9 cellular contexts compared by ENCODE assay signal in the genomic region with DNA sequence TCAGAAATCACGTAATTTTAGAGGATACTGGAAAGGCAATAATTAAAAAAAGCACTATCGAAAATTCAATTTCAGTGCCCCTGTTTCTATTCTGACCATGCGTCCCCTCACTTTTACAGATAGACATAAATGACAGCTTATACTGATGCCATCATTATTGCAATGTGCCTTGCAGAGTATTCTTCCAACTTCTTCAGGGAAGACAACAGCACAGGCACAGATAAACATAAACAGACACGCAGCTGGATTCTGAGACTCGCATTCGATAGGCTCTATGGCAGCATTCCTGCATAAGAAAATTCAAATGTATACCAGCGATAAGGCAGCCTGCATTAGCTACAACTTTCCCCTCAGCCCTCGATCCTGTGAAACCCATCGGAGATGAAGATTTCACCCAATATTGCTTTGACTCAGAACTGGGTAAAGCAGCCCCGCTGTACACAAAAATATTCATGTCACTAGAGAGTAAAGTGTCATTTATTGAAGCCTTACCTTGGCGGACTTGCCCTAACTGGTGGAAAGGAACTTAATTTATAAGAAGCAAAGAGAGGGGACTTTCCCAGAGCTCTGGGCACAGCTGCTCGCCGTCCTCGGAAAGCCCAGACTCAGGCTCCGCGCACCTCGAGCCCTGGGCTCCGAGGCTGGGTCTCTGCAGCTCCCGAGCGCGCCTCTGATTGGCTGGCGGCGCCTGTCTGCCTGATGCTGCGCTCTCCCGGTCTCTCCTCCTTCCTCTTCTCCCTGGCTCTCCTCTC. TPM values are rescaled to one million over a fixed set of nuclear protein-coding genes. Genes with fewer than 3 reads are reported as not detected.
DNase-seq lines count a peak whose midpoint lies in the region; ATAC-seq and TF ChIP-seq lines count a peak whose summit lies in the region.
"Had no signal": no experiment of that assay in that cellular context is flagged by ENCODE, and none has a peak within 500 bp of the region (broad histone marks: within the 10 kb centered on the region; RNA-seq: fewer than 3 reads in every experiment).

A gene with protein sequence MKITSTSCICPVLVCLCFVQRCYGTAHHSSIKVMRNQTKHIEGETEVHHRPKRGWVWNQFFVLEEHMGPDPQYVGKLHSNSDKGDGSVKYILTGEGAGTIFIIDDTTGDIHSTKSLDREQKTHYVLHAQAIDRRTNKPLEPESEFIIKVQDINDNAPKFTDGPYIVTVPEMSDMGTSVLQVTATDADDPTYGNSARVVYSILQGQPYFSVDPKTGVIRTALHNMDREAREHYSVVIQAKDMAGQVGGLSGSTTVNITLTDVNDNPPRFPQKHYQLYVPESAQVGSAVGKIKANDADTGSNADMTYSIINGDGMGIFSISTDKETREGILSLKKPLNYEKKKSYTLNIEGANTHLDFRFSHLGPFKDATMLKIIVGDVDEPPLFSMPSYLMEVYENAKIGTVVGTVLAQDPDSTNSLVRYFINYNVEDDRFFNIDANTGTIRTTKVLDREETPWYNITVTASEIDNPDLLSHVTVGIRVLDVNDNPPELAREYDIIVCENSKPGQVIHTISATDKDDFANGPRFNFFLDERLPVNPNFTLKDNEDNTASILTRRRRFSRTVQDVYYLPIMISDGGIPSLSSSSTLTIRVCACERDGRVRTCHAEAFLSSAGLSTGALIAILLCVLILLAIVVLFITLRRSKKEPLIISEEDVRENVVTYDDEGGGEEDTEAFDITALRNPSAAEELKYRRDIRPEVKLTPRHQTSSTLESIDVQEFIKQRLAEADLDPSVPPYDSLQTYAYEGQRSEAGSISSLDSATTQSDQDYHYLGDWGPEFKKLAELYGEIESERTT (minus strand): TSS at position 607 of the 752 bp plus-strand sequence. CDS start 149,214 bp downstream, outside the sequence.

- H2AFZ ChIP-seq in MM.1S (ENCODE audit: low read length): no peak within 1 kb of the TSS

- H3K9ac ChIP-seq in endocrine pancreas (ENCODE audit: control insufficient read depth, insufficient read depth, low read length) (peak within 1 kb of the TSS; percentile 76), MM.1S (ENCODE audit: low read length) (no peak within 1 kb of the TSS)

- no peaks in the 10 kb centered on the region for H4K20me1 ChIP-seq in MM.1S (ENCODE audit: insufficient read depth, low read length)

- DNase-seq in H7: peak; percentile 79
- peak; percentile 90 for DNase-seq in NCI-H748 (lab: John Stamatoyannopoulos, UW; ENCODE audit: unreplicated experiment)
- peak; percentile 40 for DNase-seq in midbrain (lab: John Stamatoyannopoulos, UW)
- no peak for DNase-seq in GM20000 (ENCODE audit: low spot score)
- no peak for DNase-seq in natural killer cell treated with Interleukin-12 subunit alpha and Interleukin-12 subunit beta and Interleukin-15 and Interleukin-18, amount 100 ng/mL, for 72 hours (ENCODE audit: low spot score)
- no peak for DNase-seq in MM.1S

- H3K27me3 Mint-ChIP-seq in natural killer cell treated with Interleukin-12 subunit alpha and Interleukin-12 subunit beta and Interleukin-15 and Interleukin-18, amount 100 ng/mL, for 72 hours: no peaks in the 10 kb centered on the region

- H3K36me3 ChIP-seq in H7 (replicated peaks; ENCODE audit: control insufficient read depth, insufficient read depth, low read length): no peaks in the 10 kb centered on the region
- H3K36me3 ChIP-seq in endocrine pancreas (ENCODE audit: control insufficient read depth, insufficient read depth, low read length): no peaks in the 10 kb centered on the region
- H3K36me3 ChIP-seq in MM.1S (replicated peaks; ENCODE audit: insufficient read depth, low read length): no peaks in the 10 kb centered on the region

- no peaks in the 10 kb centered on the region for H3F3A ChIP-seq in MM.1S (ENCODE audit: insufficient read depth, low read length)

- H3K79me2 ChIP-seq in MM.1S (ENCODE audit: low read length): no peaks in the 10 kb centered on the region

- peaks cover 8% of the 10 kb centered on the region for H3K9me3 Mint-ChIP-seq in natural killer cell treated with Interleukin-12 subunit alpha and Interleukin-12 subunit beta and Interleukin-15 and Interleukin-18, amount 100 ng/mL, for 72 hours

- H3K4me2 ChIP-seq in MM.1S (ENCODE audit: low read depth, low read length): no peak within 1 kb of the TSS

- H3K9me2 ChIP-seq in MM.1S (replicated peaks; ENCODE audit: insufficient read depth, low read length): no peaks in the 10 kb centered on the region

- no peak within 1 kb of the TSS for H3K27ac ChIP-seq in MM.1S (ENCODE audit: low read length)

- no peaks in the 10 kb centered on the region for H3K4me1 ChIP-seq in endocrine pancreas (ENCODE audit: control insufficient read depth, insufficient read depth, low read length)
- H3K4me1 ChIP-seq in MM.1S (ENCODE audit: low read length): no peaks in the 10 kb centered on the region

- no peaks in the 10 kb centered on the region for H3K36me3 Mint-ChIP-seq in natural killer cell treated with Interleukin-12 subunit alpha and Interleukin-12 subunit beta and Interleukin-15 and Interleukin-18, amount 100 ng/mL, for 72 hours

- H3K27me3 ChIP-seq in H7 (ENCODE audit: control insufficient read depth, insufficient read depth, low read length) (peaks cover 16% of the 10 kb centered on the region), endocrine pancreas (ENCODE audit: control insufficient read depth, insufficient read depth, low read length) (no peaks in the 10 kb centered on the region), MM.1S (replicated peaks; ENCODE audit: insufficient read depth, low read length) (no peaks in the 10 kb centered on the region)

- no peak within 1 kb of the TSS for H3K27ac Mint-ChIP-seq in natural killer cell treated with Interleukin-12 subunit alpha and Interleukin-12 subunit beta and Interleukin-15 and Interleukin-18, amount 100 ng/mL, for 72 hours

- no peak within 1 kb of the TSS for H3K4me3 Mint-ChIP-seq in natural killer cell treated with Interleukin-12 subunit alpha and Interleukin-12 subunit beta and Interleukin-15 and Interleukin-18, amount 100 ng/mL, for 72 hours

- no peaks in the 10 kb centered on the region for H3K4me1 Mint-ChIP-seq in natural killer cell treated with Interleukin-12 subunit alpha and Interleukin-12 subunit beta and Interleukin-15 and Interleukin-18, amount 100 ng/mL, for 72 hours (ENCODE audit: low read depth in 2 of 2)

- H3K9me3 ChIP-seq in endocrine pancreas (ENCODE audit: control insufficient read depth, low read length): no peaks in the 10 kb centered on the region
- H3K9me3 ChIP-seq in MM.1S (replicated peaks; ENCODE audit: insufficient read depth, low read length): no peaks in the 10 kb centered on the region
- H3K9me3 ChIP-seq: mucosa of descending colon had no signal

- H3K4me3 ChIP-seq in H7 (ENCODE audit: insufficient read depth, low read depth, low read length) (peak within 1 kb of the TSS; percentile 14; the same call in 1 of the 2 replicates), endocrine pancreas (ENCODE audit: control insufficient read depth, insufficient read depth, low read length) (peak within 1 kb of the TSS; percentile 96), MM.1S (ENCODE audit: low read length) (no peak within 1 kb of the TSS)
- H3K4me3 ChIP-seq: mucosa of descending colon had no signal

- no peak for TF ChIP-seq CTCF in GM20000 (IDR thresholded peaks at IDR 0.05; ENCODE audit: extremely low read depth, missing control alignments)
- TF ChIP-seq CTCF in MM.1S (IDR thresholded peaks at IDR 0.05; ENCODE audit: low read length): no peak

- no peak for ATAC-seq in natural killer cell treated with Interleukin-12 subunit alpha and Interleukin-12 subunit beta and Interleukin-15 and Interleukin-18, amount 100 ng/mL, for 72 hours
- no peak for ATAC-seq in GM21381 (IDR thresholded peaks at IDR 0.05; ENCODE audit: unreplicated experiment)
- ATAC-seq: mucosa of descending colon had no signal

RNA-seq across cellular contexts. Expression of the gene that starts here (rescaled TPM):
- total RNA-seq in H7 (2014; rRNA removed; shearing (Covaris generic)): 0.10 TPM in 1 of 2 replicates, not detected in the other
- total RNA-seq in natural killer cell treated with Interleukin-12 subunit alpha and Interleukin-12 subunit beta and Interleukin-15 and Interleukin-18, amount 100 ng/mL, for 72 hours: not detected

Comparison
In these comparisons a context has a peak if more than half of its experiments do, and no peak if none do; other contexts are left out.
1. Peak in DNase-seq and H3K4me3 ChIP-seq in H7; RNA of the gene not detected or under 1 TPM.
2. DNase-seq: peak in NCI-H748 (single experiment) and midbrain (single experiment); none in GM20000 (single experiment), natural killer cell treated with Interleukin-12 subunit alpha and Interleukin-12 subunit beta and Interleukin-15 and Interleukin-18, amount 100 ng/mL, for 72 hours (single experiment) and MM.1S (single experiment).